9 cellular contexts compared by ENCODE assay signal in genomic region chr17:42251115-42251514, GRCh38. TPM values are rescaled to one million over a fixed set of nuclear protein-coding genes. Genes with fewer than 3 reads are reported as not detected.
DNase-seq lines count a peak whose midpoint lies in the region; ATAC-seq and TF ChIP-seq lines count a peak whose summit lies in the region.
"Had no signal": no experiment of that assay in that cellular context is flagged by ENCODE, and none has a peak within 500 bp of the region (broad histone marks: within the 10 kb centered on the region; RNA-seq: fewer than 3 reads in every experiment).

No MANE protein-coding gene starts in this region.

- CTCF ChIA-PET in HEK293T (lab: Yijun Ruan, JAX): interaction anchor here (1.0 to 1.9 kb wide), 4 partner anchors 14 to 39 kb away, joined by 3 to 7 read pairs (median 6); no protein-coding TSS in a partner anchor

- intact Hi-C loops in left colon (cut with DNase I, micrococcal nuclease) (no loop called here), posterior cingulate gyrus (cut with DNase I) (no loop called here)

- H3K9me3 Mint-ChIP-seq in activated naive CD8-positive, alpha-beta T cell treated with anti-CD3 and anti-CD28 coated beads, Interleukin-2, amount 50 U/mL, for 24 hours: no peaks in the 10 kb centered on the region
- H3K9me3 Mint-ChIP-seq in nephron progenitor cell: no peaks in the 10 kb centered on the region

- ATAC-seq in activated naive CD8-positive, alpha-beta T cell treated with anti-CD3 and anti-CD28 coated beads, Interleukin-2, amount 50 U/mL, for 24 hours: no peak
- ATAC-seq in left colon: peak; percentile 32

- peaks cover 3% of the 10 kb centered on the region for H3K36me3 Mint-ChIP-seq in activated naive CD8-positive, alpha-beta T cell treated with anti-CD3 and anti-CD28 coated beads, Interleukin-2, amount 50 U/mL, for 24 hours (ENCODE audit: low read depth)
- H3K36me3 Mint-ChIP-seq in nephron progenitor cell (ENCODE audit: low read depth): peaks cover 5% of the 10 kb centered on the region

- no peak overlapping the region for H3K4me3 Mint-ChIP-seq in activated naive CD8-positive, alpha-beta T cell treated with anti-CD3 and anti-CD28 coated beads, Interleukin-2, amount 50 U/mL, for 24 hours
- no peak overlapping the region for H3K4me3 Mint-ChIP-seq in nephron progenitor cell

- POLR2A ChIA-PET in HEK293T (lab: Yijun Ruan, JAX): interaction anchor here (0.6 to 1.2 kb wide), 3 partner anchors 13 to 26 kb away, joined by 3 to 4 read pairs (median 3); no protein-coding TSS in a partner anchor

- H3K27me3 Mint-ChIP-seq in activated naive CD8-positive, alpha-beta T cell treated with anti-CD3 and anti-CD28 coated beads, Interleukin-2, amount 50 U/mL, for 24 hours: no peaks in the 10 kb centered on the region
- no peaks in the 10 kb centered on the region for H3K27me3 Mint-ChIP-seq in nephron progenitor cell (ENCODE audit: low read depth, poor library complexity)

- TF ChIP-seq CTCF in nephron progenitor cell (IDR thresholded peaks at IDR 0.05): no peak

- H3K27ac Mint-ChIP-seq in activated naive CD8-positive, alpha-beta T cell treated with anti-CD3 and anti-CD28 coated beads, Interleukin-2, amount 50 U/mL, for 24 hours: peak overlapping the region; percentile 98
- H3K27ac Mint-ChIP-seq in nephron progenitor cell: no peak overlapping the region

- H3K4me1 Mint-ChIP-seq in activated naive CD8-positive, alpha-beta T cell treated with anti-CD3 and anti-CD28 coated beads, Interleukin-2, amount 50 U/mL, for 24 hours: peaks cover 81% of the 10 kb centered on the region
- H3K4me1 Mint-ChIP-seq in nephron progenitor cell: peaks cover 23% of the 10 kb centered on the region

- DNase-seq in AML-193 (lab: John Stamatoyannopoulos, UW): peak; percentile 76 to 82
- DNase-seq in HEK293T (ENCODE audit: extremely low spot score): peak; percentile 47
- DNase-seq in activated naive CD8-positive, alpha-beta T cell treated with anti-CD3 and anti-CD28 coated beads, Interleukin-2, amount 50 U/mL, for 24 hours: no peak
- DNase-seq in left colon: no peak
- no peak for DNase-seq in NCI-H69 (lab: John Stamatoyannopoulos, UW)
- DNase-seq in posterior cingulate gyrus: no peak
- no peak for DNase-seq in nephron progenitor cell
- DNase-seq in NCI-H2196 (lab: John Stamatoyannopoulos, UW; ENCODE audit: unreplicated experiment): no peak
- DNase-seq: activated gamma-delta T cell treated with Interleukin-2 at 50 U/mL for 16 hours had no signal

TF ChIP-seq in HEK293T, 16 proteins besides CTCF, POLR2A, EP300 and RAD21:
- no peak for TF ChIP-seq TARDBP (IDR thresholded peaks at IDR 0.05)
- TF ChIP-seq L3MBTL2 (conservative IDR thresholded peaks at IDR 0.05): no peak
- TF ChIP-seq FOXM1 (IDR thresholded peaks at IDR 0.05; ENCODE audit: borderline replicate concordance): no peak
- TF ChIP-seq SP1 (IDR thresholded peaks at IDR 0.05): no peak
- TF ChIP-seq CTBP1 (IDR thresholded peaks at IDR 0.05; ENCODE audit: borderline replicate concordance): no peak
- TF ChIP-seq ZNF384 (IDR thresholded peaks at IDR 0.05): no peak

RNA-seq across cellular contexts. Expression of gene STAT5B, which starts 25.1 kb away (rescaled TPM):
- total RNA-seq in left colon: 10 to 100 TPM; 34.2 to 39.2 TPM

RNA-seq across cellular contexts. Expression of gene STAT5A, which starts 37.2 kb away (rescaled TPM):
- total RNA-seq in left colon: 10 to 100 TPM; 19.8 to 28.1 TPM

RNA-seq across cellular contexts. Expression of gene GHDC, which starts 56.8 kb away (rescaled TPM):
- total RNA-seq in left colon: 10 to 100 TPM; 19.2 to 25.2 TPM

Comparison
In these comparisons a context has a peak if more than half of its experiments do, and no peak if none do; other contexts are left out.
1. DNase-seq: peak in AML-193 (2 of 2) and HEK293T (single experiment); none in activated naive CD8-positive, alpha-beta T cell treated with anti-CD3 and anti-CD28 coated beads, Interleukin-2, amount 50 U/mL, for 24 hours (single experiment), left colon (0 of 2), NCI-H69 (single experiment), posterior cingulate gyrus (0 of 10), nephron progenitor cell (single experiment) and NCI-H2196 (single experiment).